Comparison of ENCODE assay signal across 1 cellular context in genomic region chr1:54808443-54809207, GRCh38.
TF ChIP-seq lines count a peak whose summit lies in the region.

No MANE protein-coding gene starts in this region.

TF ChIP-seq in SK-N-SH, 30 proteins besides CTCF, POLR2A, EP300 and RAD21 (continued from another document):
- TF ChIP-seq GATA2 (CRISPR knock-in tag; IDR thresholded peaks at IDR 0.05): no peak
- no peak for TF ChIP-seq IRF3 (IDR thresholded peaks at IDR 0.05; ENCODE audit: low read depth, low read length)
- TF ChIP-seq SMC3 (IDR thresholded peaks at IDR 0.05; ENCODE audit: low read depth, low read length): no peak
- TF ChIP-seq TAF1 (IDR thresholded peaks at IDR 0.05; ENCODE audit: borderline replicate concordance, low read depth, low read length): no peak
- TF ChIP-seq RCOR1 (IDR thresholded peaks at IDR 0.05; ENCODE audit: low read length): no peak
- no peak for TF ChIP-seq SIN3A (IDR thresholded peaks at IDR 0.05; ENCODE audit: borderline replicate concordance, low read depth, low read length)
- TF ChIP-seq FOXJ3 (CRISPR knock-in tag; IDR thresholded peaks at IDR 0.05): no peak
- TF ChIP-seq ZBTB33 (IDR thresholded peaks at IDR 0.05; ENCODE audit: borderline replicate concordance, low read depth): no peak
- no peak for TF ChIP-seq NFIC (IDR thresholded peaks at IDR 0.05; ENCODE audit: borderline replicate concordance)
- no peak for TF ChIP-seq PBX3 (IDR thresholded peaks at IDR 0.05)
- no peak for TF ChIP-seq ELF1 (IDR thresholded peaks at IDR 0.05)
